ENCODE assay signal across 13 cellular contexts in the genomic region with DNA sequence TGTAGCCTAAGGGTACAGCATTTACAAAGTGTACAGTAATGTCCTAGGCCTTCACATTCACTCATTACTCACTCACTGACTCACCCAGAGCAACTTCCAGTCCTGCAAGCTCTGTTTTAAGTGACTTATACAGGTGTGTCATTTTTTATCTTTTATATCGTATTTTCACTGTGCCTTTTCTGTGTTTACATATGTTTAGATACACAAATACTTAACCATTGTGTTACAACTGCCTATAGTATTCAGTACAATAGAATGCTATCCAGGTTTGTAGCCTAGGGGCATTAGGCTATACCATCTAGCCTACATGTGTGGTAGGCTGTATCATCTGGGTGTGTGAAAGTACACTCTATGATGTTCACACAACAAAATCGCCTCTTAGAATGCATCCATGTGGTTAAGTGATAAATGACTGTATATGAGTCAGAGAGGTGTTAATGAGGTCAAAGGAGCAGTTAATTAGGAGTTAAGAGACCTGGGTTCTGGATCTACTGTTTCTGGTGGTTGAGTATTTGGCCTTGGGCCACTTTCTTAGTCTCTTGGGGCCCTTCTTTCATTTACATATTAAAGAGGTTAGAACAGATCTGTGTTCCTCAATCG.
DNase-seq lines count a peak whose midpoint lies in the region; ATAC-seq and TF ChIP-seq lines count a peak whose summit lies in the region.
"Had no signal": no experiment of that assay in that cellular context is flagged by ENCODE, and none has a peak within 500 bp of the region (broad histone marks: within the 10 kb centered on the region; RNA-seq: fewer than 3 reads in every experiment).

No MANE protein-coding gene starts in this region.

- H3K27ac Mint-ChIP-seq in HFFc6 = peak overlapping the region; percentile 64

- intact Hi-C loops in testis (cut with DNase I; ENCODE audit: low total_unique reads) = no loop called here
- intact Hi-C loops in heart right ventricle (cut with DNase I) = loop anchor here in 3 of 10 donors (10.0 kb wide), 3 partner anchors 46 to 156 kb away; partner anchors contain the start of gene GREB1L (in 1 of the 3)

- TF ChIP-seq CTCF in HFFc6 (IDR thresholded peaks at IDR 0.05) = no peak
- TF ChIP-seq CTCF in RWPE2 (IDR thresholded peaks at IDR 0.05; ENCODE audit: poor library complexity, severe bottlenecking) = no peak
- TF ChIP-seq CTCF in testis (IDR thresholded peaks at IDR 0.05) = no peak
- no peak for TF ChIP-seq CTCF in heart right ventricle (IDR thresholded peaks at IDR 0.05)

- peaks cover 25% of the 10 kb centered on the region for H3K4me1 Mint-ChIP-seq in HFFc6 (ENCODE audit: low read depth)

- H3K27ac ChIP-seq in RWPE2 (ENCODE audit: poor library complexity, severe bottlenecking) = peak overlapping the region; percentile 72
- no peak overlapping the region for H3K27ac ChIP-seq in testis
- H3K27ac ChIP-seq in heart right ventricle = no peak overlapping the region
- H3K27ac ChIP-seq: coronary artery, SK-N-MC had no signal

- H3K27me3 Mint-ChIP-seq in HFFc6 (ENCODE audit: insufficient read depth) = no peaks in the 10 kb centered on the region; the same call in 1 of the 2 replicates

- peaks cover 24% of the 10 kb centered on the region for H3K4me1 ChIP-seq in RWPE2 (ENCODE audit: insufficient read depth, poor library complexity, severe bottlenecking)
- H3K4me1 ChIP-seq in testis = peaks cover 5% of the 10 kb centered on the region
- H3K4me1 ChIP-seq in heart right ventricle = peaks cover 0 to 14% (median 0%) of the 10 kb centered on the region in 9 donors

- H3K36me3 ChIP-seq in RWPE2 (ENCODE audit: low read depth) (no peaks in the 10 kb centered on the region), testis (ENCODE audit: low read depth, missing control alignments) (no peaks in the 10 kb centered on the region), heart right ventricle (no peaks in the 10 kb centered on the region)

- 72 to 80% methylated on average over 3 of the region's 3 CpGs for WGBS in testis, 2 donors
- 63 to 72% methylated on average over 3 of the region's 3 CpGs for WGBS in heart right ventricle, 2 donors

- H3K9me3 ChIP-seq in RWPE2 (ENCODE audit: severe bottlenecking) (no peaks in the 10 kb centered on the region), testis (no peaks in the 10 kb centered on the region), heart right ventricle (no peaks in the 10 kb centered on the region)

- DNase-seq in COLO668 (lab: John Stamatoyannopoulos, UW; ENCODE audit: unreplicated experiment) = peak; percentile 73
- DNase-seq in HFFc6 = peak; percentile 90
- peak; percentile 62 for DNase-seq in RWPE2 (ENCODE audit: low spot score)
- peak; percentile 67 for DNase-seq in iris pigment epithelial cell (ENCODE audit: low read depth)
- no peak for DNase-seq in testis
- no peak for DNase-seq in heart right ventricle
- DNase-seq in stimulated activated CD4-positive, alpha-beta T cell treated with anti-CD3 and anti-CD28 coated beads, Interleukin-1b, Interleukin-23, amount 100 ng/mL, for 48 hours = no peak
- DNase-seq: DMS79 treated with DMSO at 0.1 percent for 48 hours, MV-4-11, posterior cingulate gyrus had no signal

- no peak overlapping the region for H3K4me3 Mint-ChIP-seq in HFFc6

- no peak for TF ChIP-seq POLR2A in testis (IDR thresholded peaks at IDR 0.05)

- H3K9me3 Mint-ChIP-seq in HFFc6 = no peaks in the 10 kb centered on the region

- ATAC-seq in RWPE2 (ENCODE audit: low read depth) = peak; percentile 94
- no peak for ATAC-seq in GM18873 (IDR thresholded peaks at IDR 0.05; ENCODE audit: low FRiP score, unreplicated experiment)
- ATAC-seq in heart right ventricle = no peak

- no peaks in the 10 kb centered on the region for H3K36me3 Mint-ChIP-seq in HFFc6 (ENCODE audit: low read depth)

- H3K4me3 ChIP-seq in RWPE2 (ENCODE audit: severe bottlenecking) (no peak overlapping the region), testis (no peak overlapping the region), heart right ventricle (no peak overlapping the region)
- H3K4me3 ChIP-seq: coronary artery, SK-N-MC had no signal

- no peaks in the 10 kb centered on the region for H3K27me3 ChIP-seq in RWPE2 (ENCODE audit: insufficient read depth, poor library complexity, severe bottlenecking)
- H3K27me3 ChIP-seq in testis = no peaks in the 10 kb centered on the region
- peaks cover 0 to 6% (median 0%) of the 10 kb centered on the region in 7 donors for H3K27me3 ChIP-seq in heart right ventricle

Comparison
In these comparisons a context has a peak if more than half of its experiments do, and no peak if none do; other contexts are left out.
1. DNase-seq: peak in COLO668 (single experiment), HFFc6 (single experiment), RWPE2 (single experiment) and iris pigment epithelial cell (single experiment); none in testis (single experiment), heart right ventricle (0 of 2) and stimulated activated CD4-positive, alpha-beta T cell treated with anti-CD3 and anti-CD28 coated beads, Interleukin-1b, Interleukin-23, amount 100 ng/mL, for 48 hours (single experiment).